Comparison of ENCODE assay signal across 21 cellular contexts in genomic region chr10:87608756-87609155, GRCh38. TPM values are rescaled to one million over a fixed set of nuclear protein-coding genes. Genes with fewer than 3 reads are reported as not detected.
A peak's percentile ranks its signal among the peaks of the same experiment; 100 is the strongest.
DNase-seq lines count a peak whose midpoint lies in the region; ATAC-seq and TF ChIP-seq lines count a peak whose summit lies in the region.
"Had no signal": no experiment of that assay in that cellular context is flagged by ENCODE, and none has a peak within 500 bp of the region (broad histone marks: within the 10 kb centered on the region; RNA-seq: fewer than 3 reads in every experiment).

No MANE protein-coding gene starts in this region.

- no peaks in the 10 kb centered on the region for H3K36me3 ChIP-seq in SK-N-SH (replicated peaks in 1 of 2; ENCODE audit: control insufficient read depth in 1 of 2, insufficient read depth in 2 of 2, low read length in 1 of 2)
- no peaks in the 10 kb centered on the region for H3K36me3 ChIP-seq in iPS-20b (ENCODE audit: insufficient read depth, low read depth, low read length)
- H3K36me3 ChIP-seq in MM.1S (replicated peaks; ENCODE audit: insufficient read depth, low read length), result no peaks in the 10 kb centered on the region

- 67% methylated on average over 4 of the region's 4 CpGs for WGBS in SK-N-SH (ENCODE audit: low lambda C conversion rate)

- TF ChIP-seq CTCF in SK-N-SH (IDR thresholded peaks at IDR 0.05) (no peak), MM.1S (IDR thresholded peaks at IDR 0.05; ENCODE audit: low read length) (no peak)

- H3K9ac ChIP-seq in SK-N-SH, result no peak overlapping the region
- H3K9ac ChIP-seq in iPS-20b (ENCODE audit: low read depth, low read length), result no peak overlapping the region
- H3K9ac ChIP-seq in MM.1S (ENCODE audit: low read length), result no peak overlapping the region

- H3F3A ChIP-seq in SK-N-SH (replicated peaks; ENCODE audit: insufficient read depth), result no peaks in the 10 kb centered on the region
- no peaks in the 10 kb centered on the region for H3F3A ChIP-seq in MM.1S (ENCODE audit: insufficient read depth, low read length)

- H3K9me2 ChIP-seq in SK-N-SH, result no peaks in the 10 kb centered on the region
- H3K9me2 ChIP-seq in MM.1S (replicated peaks; ENCODE audit: insufficient read depth, low read length), result no peaks in the 10 kb centered on the region

- H3K27me3 ChIP-seq in SK-N-SH (ENCODE audit: insufficient read depth) (no peaks in the 10 kb centered on the region), iPS-20b (ENCODE audit: insufficient read depth, low read length) (no peaks in the 10 kb centered on the region), MM.1S (replicated peaks; ENCODE audit: insufficient read depth, low read length) (no peaks in the 10 kb centered on the region)

- H3K79me2 ChIP-seq in SK-N-SH (ENCODE audit: insufficient read depth) (no peaks in the 10 kb centered on the region), MM.1S (ENCODE audit: low read length) (no peaks in the 10 kb centered on the region)

- DNase-seq in SK-N-SH (peak; percentile 46), amniotic epithelial cell (ENCODE audit: low read depth) (peak; percentile 46), MM.1S (no peak), HuH-7 (ENCODE audit: low spot score) (no peak), MV-4-11 (lab: John Stamatoyannopoulos, UW) (no peak), HuH-7.5 (ENCODE audit: low spot score) (no peak)
- DNase-seq: C1 segment of cervical spinal cord; cortex of kidney; GDM1; KBM-7; left cardiac atrium; NCI-H1105; NCI-H2107; stimulated activated CD4-positive, alpha-beta T cell treated with anti-CD3 and anti-CD28 coated beads, Interleukin-4, amount 100 ng/mL, for 4 hours; T1000 had no signal

- H3K27ac ChIP-seq in SK-N-SH (ENCODE audit: low read depth in 2 of 2, low read length in 1 of 2) (no peak overlapping the region; a peak in 1 of 4 replicates), iPS-20b (ENCODE audit: low read length) (no peak overlapping the region), MM.1S (ENCODE audit: low read length) (no peak overlapping the region)
- H3K27ac ChIP-seq: A549, HL-60, PC-9 had no signal

- POLR2A ChIA-PET in SK-N-SH (lab: Yijun Ruan, JAX), result no interaction called here

- no peak overlapping the region for H3K4me3 ChIP-seq in SK-N-SH (ENCODE audit: low read depth in 2 of 2, low read length in 1 of 2)
- H3K4me3 ChIP-seq in iPS-20b (ENCODE audit: low read length), result peak overlapping the region; percentile 7; the same call in 1 of the 2 replicates
- H3K4me3 ChIP-seq in MM.1S (ENCODE audit: low read length), result no peak overlapping the region
- H3K4me3 ChIP-seq: A549, PC-9 had no signal

- no peak for TF ChIP-seq RAD21 in SK-N-SH (IDR thresholded peaks at IDR 0.05; ENCODE audit: low read length)

- H2AFZ ChIP-seq in SK-N-SH (ENCODE audit: low read depth) (no peak overlapping the region), MM.1S (ENCODE audit: low read length) (no peak overlapping the region)
- H2AFZ ChIP-seq: PC-9 had no signal

- no peak for ATAC-seq in SK-N-SH treated with all-trans-retinoic acid at 6 μM for 48 hours
- ATAC-seq: A549; activated CD4-positive, CD25-positive, alpha-beta regulatory T cell treated with anti-CD3 and anti-CD28 coated beads, Interleukin-2, amount 50 U/mL, for 24 hours had no signal

- no peaks in the 10 kb centered on the region for H4K20me1 ChIP-seq in SK-N-SH (ENCODE audit: insufficient read depth)
- H4K20me1 ChIP-seq in MM.1S (ENCODE audit: insufficient read depth, low read length), result no peaks in the 10 kb centered on the region

- CTCF ChIA-PET in SK-N-SH (lab: Yijun Ruan, JAX), result no interaction called here

- H3K4me1 ChIP-seq in SK-N-SH (ENCODE audit: control insufficient read depth in 1 of 2, insufficient read depth in 2 of 2, low read depth in 1 of 2, low read length in 1 of 2) (peaks cover 0 to 6% of the 10 kb centered on the region in 2 experiments; a peak in 1 of 4 replicates), iPS-20b (ENCODE audit: insufficient read depth, low read length) (peaks cover 14% of the 10 kb centered on the region), MM.1S (ENCODE audit: low read length) (no peaks in the 10 kb centered on the region)

- no peaks in the 10 kb centered on the region for H3K9me3 ChIP-seq in SK-N-SH
- H3K9me3 ChIP-seq in iPS-20b (ENCODE audit: insufficient read depth, low read depth, low read length), result peaks cover 16% of the 10 kb centered on the region
- H3K9me3 ChIP-seq in MM.1S (replicated peaks; ENCODE audit: insufficient read depth, low read length), result no peaks in the 10 kb centered on the region
- H3K9me3 ChIP-seq: A549 had no signal

- H3K4me2 ChIP-seq in SK-N-SH (no peak overlapping the region), MM.1S (ENCODE audit: low read depth, low read length) (no peak overlapping the region)
- H3K4me2 ChIP-seq: A549, PC-9 had no signal

- 0 out of 4 replicates have a peak, but pooled peaks of 1 of the 2 experiments have one; percentile 14 for TF ChIP-seq EP300 in SK-N-SH (IDR thresholded peaks at IDR 0.05; ENCODE audit: borderline replicate concordance in 1 of 2, low read depth in 1 of 2, low read length in 1 of 2)

TF ChIP-seq in SK-N-SH, 30 proteins besides CTCF, POLR2A, EP300 and RAD21:
- no peak for TF ChIP-seq RCOR1 (IDR thresholded peaks at IDR 0.05; ENCODE audit: low read length)
- no peak for TF ChIP-seq ELF1 (IDR thresholded peaks at IDR 0.05)
- no peak for TF ChIP-seq MXI1 (IDR thresholded peaks at IDR 0.05; ENCODE audit: low read depth, low read length)
- no peak for TF ChIP-seq NFIC (IDR thresholded peaks at IDR 0.05; ENCODE audit: borderline replicate concordance)
- no peak for TF ChIP-seq TAF1 (IDR thresholded peaks at IDR 0.05; ENCODE audit: borderline replicate concordance, low read depth, low read length)

TF ChIP-seq in SK-N-SH treated with all-trans-retinoic acid at 6 μM for 48 hours, 23 proteins besides CTCF, POLR2A, EP300 and RAD21:
- TF ChIP-seq TCF4 (CRISPR knock-in tag; IDR thresholded peaks at IDR 0.05; ENCODE audit: borderline replicate concordance) (no peak), ZNF565 (CRISPR knock-in tag; conservative IDR thresholded peaks at IDR 0.05; ENCODE audit: low read depth) (no peak), ZNF8 (CRISPR knock-in tag; IDR thresholded peaks at IDR 0.05) (no peak), PPARA (CRISPR knock-in tag; IDR thresholded peaks at IDR 0.05; ENCODE audit: borderline replicate concordance) (no peak), ESRRG (CRISPR knock-in tag; IDR thresholded peaks at IDR 0.05) (no peak), RARB (CRISPR knock-in tag; IDR thresholded peaks at IDR 0.05) (no peak)

RNA-seq across cellular contexts. Expression of gene PAPSS2, which starts 50.9 kb away (rescaled TPM):
- polyA plus RNA-seq in SK-N-SH (2012; rRNA removed), result 50.0 and 55.0 TPM in 2 replicates
- 72.7 and 72.8 TPM in 2 replicates for polyA plus RNA-seq in SK-N-SH (2012; cell fraction: cytosol; rRNA removed)
- 39.7 and 70.7 TPM in 2 replicates for polyA plus RNA-seq in SK-N-SH (2012; cell fraction: nucleus; rRNA removed)

Comparison
In these comparisons a context has a peak if more than half of its experiments do, and no peak if none do; other contexts are left out.
1. DNase-seq: peak in SK-N-SH (single experiment) and amniotic epithelial cell (single experiment); none in MM.1S (single experiment), HuH-7 (single experiment), MV-4-11 (single experiment) and HuH-7.5 (single experiment).